Comparison of ENCODE assay signal across 8 cellular contexts in the genomic region with DNA sequence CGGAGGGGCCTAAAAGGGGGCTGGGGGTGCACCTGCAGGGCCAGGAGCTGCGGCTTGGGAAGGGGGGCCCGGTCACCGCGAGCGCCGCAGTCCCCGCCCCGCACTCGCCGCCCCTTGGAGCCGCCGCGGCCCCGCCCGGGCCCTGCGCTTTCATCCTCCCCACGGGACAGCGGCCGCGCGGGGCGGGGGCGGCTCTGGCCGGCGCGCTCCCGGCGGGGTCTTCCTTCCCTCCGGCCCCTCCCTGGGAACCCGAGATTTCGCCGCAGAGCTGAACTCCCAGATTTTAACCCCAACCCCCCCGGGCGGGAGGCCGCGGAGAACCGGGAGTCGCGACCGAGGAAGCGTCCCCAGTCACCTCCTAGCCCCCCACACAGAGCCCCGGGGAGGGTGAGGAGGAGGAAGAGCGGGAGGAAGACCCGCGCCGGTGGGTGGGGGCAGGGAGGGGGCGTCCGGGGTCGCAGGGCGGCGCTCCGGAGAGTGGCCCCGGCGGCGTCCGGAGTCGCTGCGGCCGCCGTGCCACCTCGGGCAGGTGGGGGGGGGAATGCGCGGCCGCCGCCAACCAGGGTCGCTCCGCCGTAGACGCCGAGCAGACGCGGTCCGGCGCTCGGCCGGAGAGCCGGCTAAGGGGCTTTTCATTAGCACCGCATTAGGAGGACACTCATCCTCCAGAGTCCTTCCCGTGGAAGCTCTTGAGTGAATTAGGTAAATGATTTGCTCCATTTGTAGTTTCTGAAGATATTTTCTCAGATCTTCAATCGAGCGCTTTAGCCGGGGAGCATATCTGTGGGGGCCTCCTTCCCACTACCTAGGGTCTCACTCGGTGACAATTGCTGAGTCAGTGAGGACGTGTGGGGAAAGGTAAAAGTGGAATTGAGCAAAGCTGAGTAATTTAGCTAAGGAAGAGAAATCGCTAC. TPM values are rescaled to one million over a fixed set of nuclear protein-coding genes. Genes with fewer than 3 reads are reported as not detected.
DNase-seq lines count a peak whose midpoint lies in the region; FAIRE-seq and TF ChIP-seq lines count a peak whose summit lies in the region.

No MANE protein-coding gene starts in this region.

- intact Hi-C loops in activated CD4-positive, alpha-beta T cell treated with anti-CD3 and anti-CD28 coated beads, Interleukin-2, amount 10 ng/mL, durations not matched to agents 24 days and 14 days (cut with micrococcal nuclease) = loop anchor here (1.0 to 5.0 kb wide), 4 partner anchors 282 to 802 kb away; no protein-coding TSS in a partner anchor

- no peak for TF ChIP-seq POLR2A in H54 (IDR thresholded peaks at IDR 0.05; ENCODE audit: low read depth, low read length)

- H3K4me1 Mint-ChIP-seq in activated CD4-positive, alpha-beta T cell treated with anti-CD3 and anti-CD28 coated beads, Interleukin-2, amount 10 ng/mL, durations not matched to agents 24 days and 14 days = peaks cover 17% of the 10 kb centered on the region

- no peaks in the 10 kb centered on the region for H3K36me3 Mint-ChIP-seq in activated CD4-positive, alpha-beta T cell treated with anti-CD3 and anti-CD28 coated beads, Interleukin-2, amount 10 ng/mL, durations not matched to agents 24 days and 14 days (ENCODE audit: low read depth)

- peak overlapping the region; percentile 76 for H3K4me3 Mint-ChIP-seq in activated CD4-positive, alpha-beta T cell treated with anti-CD3 and anti-CD28 coated beads, Interleukin-2, amount 10 ng/mL, durations not matched to agents 24 days and 14 days

- H3K27me3 ChIP-seq in MG63 (peaks cover 13% of the 10 kb centered on the region), kidney epithelial cell (ENCODE audit: control insufficient read depth, insufficient read depth, low read length) (peaks cover 21% of the 10 kb centered on the region), small intestine (ENCODE audit: control insufficient read depth in 2 of 2, insufficient read depth in 2 of 2, low read length in 2 of 2) (peaks cover 0 to 3% of the 10 kb centered on the region in 2 donors)

- TF ChIP-seq CTCF in cardiac fibroblast (IDR thresholded peaks at IDR 0.05; ENCODE audit: low read depth, low read length) (no peak), kidney epithelial cell (IDR thresholded peaks at IDR 0.05; ENCODE audit: insufficient read depth, low read length, poor library complexity, severe bottlenecking) (no peak)

- H3K27ac Mint-ChIP-seq in activated CD4-positive, alpha-beta T cell treated with anti-CD3 and anti-CD28 coated beads, Interleukin-2, amount 10 ng/mL, durations not matched to agents 24 days and 14 days = no peak overlapping the region

- peak overlapping the region; percentile 59 for H3K4me3 ChIP-seq in MG63
- peak overlapping the region; percentile 69 to 77 for H3K4me3 ChIP-seq in cardiac fibroblast (replicated peaks in 1 of 2; ENCODE audit: low read depth in 2 of 2, low read length in 2 of 2)
- H3K4me3 ChIP-seq in kidney epithelial cell (ENCODE audit: low read depth, low read length) = peak overlapping the region; percentile 65
- peak overlapping the region; percentile 71 to 79 for H3K4me3 ChIP-seq in small intestine (ENCODE audit: low read depth in 1 of 2, low read length in 2 of 2)

- peaks cover 58% of the 10 kb centered on the region for H3K27me3 Mint-ChIP-seq in activated CD4-positive, alpha-beta T cell treated with anti-CD3 and anti-CD28 coated beads, Interleukin-2, amount 10 ng/mL, durations not matched to agents 24 days and 14 days

- H3K9me3 Mint-ChIP-seq in activated CD4-positive, alpha-beta T cell treated with anti-CD3 and anti-CD28 coated beads, Interleukin-2, amount 10 ng/mL, durations not matched to agents 24 days and 14 days = no peaks in the 10 kb centered on the region

- FAIRE-seq in small intestine (lab: Jason Lieb, UNC) (no peak), H54 (lab: Jason Lieb, UNC) (no peak)

- H3K27ac ChIP-seq in small intestine (ENCODE audit: low read depth in 1 of 2, low read length in 1 of 2) = peak overlapping the region; percentile 9 to 90

- no peak for DNase-seq in activated CD4-positive, alpha-beta T cell treated with anti-CD3 and anti-CD28 coated beads, Interleukin-2, amount 10 ng/mL, durations not matched to agents 24 days and 14 days
- DNase-seq in activated CD4-positive, alpha-beta T cell treated with anti-CD3 and anti-CD28 coated beads for 1 hour = no peak
- DNase-seq in MG63 (no peak), cardiac fibroblast (ENCODE audit: low read depth in 2 of 2) (peak; percentile 15 to 26), kidney epithelial cell (ENCODE audit: low read depth) (no peak), small intestine (no peak), OCI-M2 (lab: John Stamatoyannopoulos, UW; ENCODE audit: unreplicated experiment) (no peak), H54 (ENCODE audit: insufficient read length, low spot score) (no peak)

- no peaks in the 10 kb centered on the region for H3K36me3 ChIP-seq in MG63
- no peaks in the 10 kb centered on the region for H3K36me3 ChIP-seq in kidney epithelial cell (ENCODE audit: control insufficient read depth, insufficient read depth, low read length)
- no peaks in the 10 kb centered on the region for H3K36me3 ChIP-seq in small intestine (ENCODE audit: control insufficient read depth in 2 of 2, insufficient read depth in 2 of 2, low read length in 2 of 2)

- H3K9me3 ChIP-seq in MG63 = no peaks in the 10 kb centered on the region
- H3K9me3 ChIP-seq in small intestine (ENCODE audit: control insufficient read depth, low read depth) = no peaks in the 10 kb centered on the region

- peaks cover 0 to 10% of the 10 kb centered on the region in 2 donors for H3K4me1 ChIP-seq in small intestine (ENCODE audit: control insufficient read depth in 2 of 2, insufficient read depth in 1 of 2, low read depth in 1 of 2, low read length in 1 of 2)

- 2 to 3% (median 2%) methylated on average over 53 to 86 of the region's 86 CpGs for WGBS in small intestine, 3 donors

RNA-seq across cellular contexts. Expression of a gene that starts 31.6 kb away (rescaled TPM):
- 0.26 and 0.63 TPM in 2 replicates for total RNA-seq in activated CD4-positive, alpha-beta T cell treated with anti-CD3 and anti-CD28 coated beads, Interleukin-2, amount 10 ng/mL, durations not matched to agents 24 days and 14 days
- not detected in 2 replicates for total RNA-seq in MG63 (2014; rRNA removed; shearing (Covaris generic); ENCODE audit: low replicate concordance)
- 3.5 and 4.9 TPM in 2 replicates for total RNA-seq in kidney epithelial cell
- polyA plus RNA-seq in small intestine = 1 to 10 TPM; 1.6 to 9.7 (median 2.5) TPM

Comparison
In these comparisons a context has a peak if more than half of its experiments do, and no peak if none do; other contexts are left out.
1. DNase-seq: peak in cardiac fibroblast (2 of 2); none in activated CD4-positive, alpha-beta T cell treated with anti-CD3 and anti-CD28 coated beads, Interleukin-2, amount 10 ng/mL, durations not matched to agents 24 days and 14 days (single experiment), activated CD4-positive, alpha-beta T cell treated with anti-CD3 and anti-CD28 coated beads for 1 hour (single experiment), MG63 (single experiment), kidney epithelial cell (single experiment), small intestine (single experiment), OCI-M2 (single experiment) and H54 (single experiment).
2. Peak in every context shown above with its lines, with median percentiles within 50 percentile points of each other: H3K4me3 ChIP-seq.